ENCODE assay signal across 11 cellular contexts in the genomic region with DNA sequence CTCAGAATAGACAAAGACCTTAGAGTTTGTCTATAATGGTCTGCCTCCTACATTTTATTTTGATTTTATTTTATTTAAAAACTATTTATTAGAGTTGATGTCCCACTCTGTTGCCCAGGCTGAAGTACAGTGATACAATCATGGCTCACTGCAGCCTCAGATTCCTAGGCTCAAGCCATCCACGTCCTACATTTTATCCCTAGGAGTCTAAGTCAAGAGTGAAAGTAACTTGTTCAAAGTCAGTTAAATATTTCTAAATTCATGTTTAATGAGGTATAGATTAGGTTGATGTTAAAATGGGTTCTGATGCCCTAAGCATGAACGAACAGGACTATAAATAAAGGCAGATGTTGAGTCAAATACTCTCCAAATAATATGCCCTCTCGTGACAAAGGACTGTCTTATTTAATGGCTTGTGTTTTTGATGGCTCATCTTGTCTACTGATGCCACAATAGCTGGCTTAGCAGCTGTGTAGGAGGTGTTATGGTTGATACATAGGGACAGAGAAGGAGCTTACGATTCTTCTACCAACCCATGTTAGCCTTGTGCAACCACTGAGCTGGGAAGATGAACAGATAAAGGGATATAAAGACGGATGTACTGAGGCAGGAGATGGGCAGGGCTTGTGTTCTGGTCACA.
DNase-seq lines count a peak whose midpoint lies in the region; ATAC-seq, FAIRE-seq and TF ChIP-seq lines count a peak whose summit lies in the region.
"Had no signal": no experiment of that assay in that cellular context is flagged by ENCODE, and none has a peak within 500 bp of the region (broad histone marks: within the 10 kb centered on the region; RNA-seq: fewer than 3 reads in every experiment).

No MANE protein-coding gene starts in this region.

- ATAC-seq in HG03135 (IDR thresholded peaks at IDR 0.05; ENCODE audit: unreplicated experiment): peak; percentile 24
- ATAC-seq in stimulated activated naive B cell treated with anti-CD40 and anti-IgM and Interleukin-4, amounts not matched to agents 10 μg/mL and 1 μg/mL and 100 μg/mL, for 72 hours (replicated peaks): peak; percentile 25 to 46

- H3K27ac ChIP-seq in trophoblast cell (ENCODE audit: low read depth, low read length): no peak overlapping the region

- H3K27me3 Mint-ChIP-seq in activated CD4-positive, alpha-beta T cell treated with anti-CD3 and anti-CD28 coated beads, Interleukin-2, amount 10 ng/mL, durations not matched to agents 24 days and 14 days: peaks cover 32% of the 10 kb centered on the region
- H3K27me3 Mint-ChIP-seq in stimulated activated naive B cell treated with anti-CD40 and anti-IgM and Interleukin-4, amounts not matched to agents 10 μg/mL and 1 μg/mL and 100 μg/mL, for 72 hours: no peaks in the 10 kb centered on the region
- peaks cover 3% of the 10 kb centered on the region for H3K27me3 Mint-ChIP-seq in activated naive CD8-positive, alpha-beta T cell treated with anti-CD3 and anti-CD28 coated beads for 36 hours

- H3K4me1 Mint-ChIP-seq in activated CD4-positive, alpha-beta T cell treated with anti-CD3 and anti-CD28 coated beads, Interleukin-2, amount 10 ng/mL, durations not matched to agents 24 days and 14 days: peaks cover 5% of the 10 kb centered on the region
- peaks cover 4 to 6% of the 10 kb centered on the region in 2 donors for H3K4me1 Mint-ChIP-seq in stimulated activated naive B cell treated with anti-CD40 and anti-IgM and Interleukin-4, amounts not matched to agents 10 μg/mL and 1 μg/mL and 100 μg/mL, for 72 hours
- H3K4me1 Mint-ChIP-seq in activated naive CD8-positive, alpha-beta T cell treated with anti-CD3 and anti-CD28 coated beads for 36 hours: no peaks in the 10 kb centered on the region

- peak; percentile 7 for FAIRE-seq in bronchial epithelial cell (lab: Jason Lieb, UNC)

- H3K27me3 ChIP-seq in bronchial epithelial cell (ENCODE audit: control insufficient read depth, insufficient read depth, low read length): peaks cover 2% of the 10 kb centered on the region
- no peaks in the 10 kb centered on the region for H3K27me3 ChIP-seq in trophoblast cell (ENCODE audit: insufficient read depth, low read length)

- H3K9me3 ChIP-seq in trophoblast cell (ENCODE audit: insufficient read depth, low read depth, low read length): no peaks in the 10 kb centered on the region

- H2BK12ac ChIP-seq in trophoblast cell (ENCODE audit: low read length): no peak overlapping the region

- intact Hi-C loops in activated CD4-positive, alpha-beta T cell treated with anti-CD3 and anti-CD28 coated beads, Interleukin-2, amount 10 ng/mL, durations not matched to agents 24 days and 14 days (cut with micrococcal nuclease): no loop called here

- no peak overlapping the region for H2BK5ac ChIP-seq in trophoblast cell (ENCODE audit: low read depth, low read length, poor library complexity)

- H3K9ac ChIP-seq in trophoblast cell (ENCODE audit: low read length): no peak overlapping the region

- TF ChIP-seq CTCF in bronchial epithelial cell (IDR thresholded peaks at IDR 0.05; ENCODE audit: insufficient read depth, low read length, severe bottlenecking): no peak

- no peak overlapping the region for H3K4me3 Mint-ChIP-seq in activated CD4-positive, alpha-beta T cell treated with anti-CD3 and anti-CD28 coated beads, Interleukin-2, amount 10 ng/mL, durations not matched to agents 24 days and 14 days
- no peak overlapping the region for H3K4me3 Mint-ChIP-seq in stimulated activated naive B cell treated with anti-CD40 and anti-IgM and Interleukin-4, amounts not matched to agents 10 μg/mL and 1 μg/mL and 100 μg/mL, for 72 hours
- no peak overlapping the region for H3K4me3 Mint-ChIP-seq in activated naive CD8-positive, alpha-beta T cell treated with anti-CD3 and anti-CD28 coated beads for 36 hours
- H3K4me3 Mint-ChIP-seq: activated CD4-positive, alpha-beta memory T cell treated with anti-CD3 and anti-CD28 coated beads for 36 hours; brain had no signal

- H2AK5ac ChIP-seq in trophoblast cell (ENCODE audit: low read length): no peak overlapping the region

- no peak overlapping the region for H4K8ac ChIP-seq in trophoblast cell (ENCODE audit: low read depth, low read length)

- H2BK120ac ChIP-seq in trophoblast cell (ENCODE audit: insufficient read depth, low read length, poor library complexity): no peak overlapping the region

- no peak overlapping the region for H2AFZ ChIP-seq in trophoblast cell (ENCODE audit: insufficient read depth, low read length, poor library complexity)

- no peak overlapping the region for H3K23ac ChIP-seq in trophoblast cell (ENCODE audit: low read length)

- H3K4me2 ChIP-seq in trophoblast cell (ENCODE audit: low read length): no peak overlapping the region

- H3K27ac Mint-ChIP-seq in activated CD4-positive, alpha-beta T cell treated with anti-CD3 and anti-CD28 coated beads, Interleukin-2, amount 10 ng/mL, durations not matched to agents 24 days and 14 days: no peak overlapping the region
- no peak overlapping the region for H3K27ac Mint-ChIP-seq in stimulated activated naive B cell treated with anti-CD40 and anti-IgM and Interleukin-4, amounts not matched to agents 10 μg/mL and 1 μg/mL and 100 μg/mL, for 72 hours
- no peak overlapping the region for H3K27ac Mint-ChIP-seq in activated naive CD8-positive, alpha-beta T cell treated with anti-CD3 and anti-CD28 coated beads for 36 hours
- H3K27ac Mint-ChIP-seq: activated CD4-positive, alpha-beta memory T cell treated with anti-CD3 and anti-CD28 coated beads for 36 hours; brain had no signal

- no peaks in the 10 kb centered on the region for H3K79me2 ChIP-seq in trophoblast cell (ENCODE audit: control insufficient read depth, insufficient read depth, low read length, poor library complexity)

- no peaks in the 10 kb centered on the region for H3K9me3 Mint-ChIP-seq in activated CD4-positive, alpha-beta T cell treated with anti-CD3 and anti-CD28 coated beads, Interleukin-2, amount 10 ng/mL, durations not matched to agents 24 days and 14 days
- no peaks in the 10 kb centered on the region for H3K9me3 Mint-ChIP-seq in stimulated activated naive B cell treated with anti-CD40 and anti-IgM and Interleukin-4, amounts not matched to agents 10 μg/mL and 1 μg/mL and 100 μg/mL, for 72 hours
- H3K9me3 Mint-ChIP-seq in activated naive CD8-positive, alpha-beta T cell treated with anti-CD3 and anti-CD28 coated beads for 36 hours: no peaks in the 10 kb centered on the region
- H3K9me3 Mint-ChIP-seq: activated CD4-positive, alpha-beta memory T cell treated with anti-CD3 and anti-CD28 coated beads for 36 hours; brain had no signal

- no peaks in the 10 kb centered on the region for H3K36me3 ChIP-seq in bronchial epithelial cell (ENCODE audit: control insufficient read depth, insufficient read depth, low read length)
- no peaks in the 10 kb centered on the region for H3K36me3 ChIP-seq in trophoblast cell (ENCODE audit: control insufficient read depth in 1 of 2, insufficient read depth in 2 of 2, low read length in 2 of 2)

- no CpG with 5 or more reads among the region's 5 CpGs for WGBS in trophoblast cell (ENCODE audit: extremely low coverage, insufficient coverage, insufficient read length)

- no peaks in the 10 kb centered on the region for H3K36me3 Mint-ChIP-seq in activated CD4-positive, alpha-beta T cell treated with anti-CD3 and anti-CD28 coated beads, Interleukin-2, amount 10 ng/mL, durations not matched to agents 24 days and 14 days (ENCODE audit: low read depth)
- H3K36me3 Mint-ChIP-seq in stimulated activated naive B cell treated with anti-CD40 and anti-IgM and Interleukin-4, amounts not matched to agents 10 μg/mL and 1 μg/mL and 100 μg/mL, for 72 hours: peaks cover 12 to 26% of the 10 kb centered on the region in 2 donors
- no peaks in the 10 kb centered on the region for H3K36me3 Mint-ChIP-seq in activated naive CD8-positive, alpha-beta T cell treated with anti-CD3 and anti-CD28 coated beads for 36 hours
- H3K36me3 Mint-ChIP-seq: activated CD4-positive, alpha-beta memory T cell treated with anti-CD3 and anti-CD28 coated beads for 36 hours; brain had no signal

- no peak overlapping the region for H3K4ac ChIP-seq in trophoblast cell (ENCODE audit: low read depth, low read length)

- no peaks in the 10 kb centered on the region for H3K4me1 ChIP-seq in trophoblast cell (ENCODE audit: control insufficient read depth in 1 of 2, insufficient read depth in 2 of 2, low read length in 2 of 2)

- no peak overlapping the region for H3K14ac ChIP-seq in trophoblast cell (ENCODE audit: low read length)

- no peak overlapping the region for H4K91ac ChIP-seq in trophoblast cell (ENCODE audit: low read depth, low read length)

- H3K4me3 ChIP-seq in bronchial epithelial cell (ENCODE audit: low read depth, low read length) (no peak overlapping the region), trophoblast cell (ENCODE audit: low read depth, low read length) (no peak overlapping the region)
- H3K4me3 ChIP-seq: lung had no signal

- H3K18ac ChIP-seq in trophoblast cell (ENCODE audit: low read length): no peak overlapping the region

- peak; percentile 25 for DNase-seq in activated CD4-positive, alpha-beta T cell treated with anti-CD3 and anti-CD28 coated beads, Interleukin-2, amount 10 ng/mL, durations not matched to agents 24 days and 14 days
- no peak for DNase-seq in activated CD4-positive, alpha-beta T cell treated with anti-CD3 and anti-CD28 coated beads, Interleukin-2, amount 50 U/mL, for 4 hours
- no peak for DNase-seq in bronchial epithelial cell (ENCODE audit: low read depth)
- no peak for DNase-seq in stimulated activated naive B cell treated with anti-CD40 and anti-IgM and Interleukin-4, amounts not matched to agents 10 μg/mL and 1 μg/mL and 100 μg/mL, for 72 hours
- DNase-seq in NCI-H524 treated with DMSO at 0.1 percent for 48 hours (lab: John Stamatoyannopoulos, UW): no peak
- DNase-seq in activated naive CD8-positive, alpha-beta T cell treated with anti-CD3 and anti-CD28 coated beads for 36 hours: no peak
- no peak for DNase-seq in trophoblast cell

- no peak overlapping the region for H4K12ac ChIP-seq in trophoblast cell (ENCODE audit: low read depth, low read length)

- H3K79me1 ChIP-seq in trophoblast cell (ENCODE audit: low read length): no peaks in the 10 kb centered on the region
